Comparison of ENCODE assay signal across 8 cellular contexts in genomic region chr17:44829558-44830358, GRCh38. TPM values are rescaled to one million over a fixed set of nuclear protein-coding genes. Genes with fewer than 3 reads are reported as not detected.
DNase-seq lines count a peak whose midpoint lies in the region; ATAC-seq and TF ChIP-seq lines count a peak whose summit lies in the region.

Gene GJC1 (minus strand): TSS chr17:44830287. CDS start chr17:44805817, 24,470 bp downstream.

- DNase-seq in EL (peak; percentile 70), LHCN-M2 (ENCODE audit: low read depth) (peak; percentile 60), germinal center (ENCODE audit: low spot score) (peak; percentile 46), omental fat pad (ENCODE audit: low spot score) (no peak), dedifferentiated amniotic fluid mesenchymal stem cell (ENCODE audit: extremely low spot score) (no peak)
- DNase-seq in activated T-cell treated with anti-CD3 and anti-CD28 coated beads, Interleukin-2, amount 50 U/mL, for 1 hour = peak; percentile 37

- peak; percentile 68 for ATAC-seq in omental fat pad (ENCODE audit: low FRiP score)
- ATAC-seq in GM19452 (IDR thresholded peaks at IDR 0.05; ENCODE audit: unreplicated experiment) = no peak
- ATAC-seq in GM18519 (IDR thresholded peaks at IDR 0.05; ENCODE audit: low FRiP score, unreplicated experiment) = no peak

- TF ChIP-seq CTCF in omental fat pad (IDR thresholded peaks at IDR 0.05) = no peak

RNA-seq across cellular contexts. Expression of gene GJC1, which starts in this region (rescaled TPM):
- total RNA-seq in LHCN-M2 (2014; rRNA removed) (23.7 and 24.6 TPM in 2 replicates), omental fat pad (10 to 100 TPM in 3 of 4 donors, 1 to 10 TPM in 1; 7.4 to 32.3 (median 14.5) TPM)
- 18.9 TPM for polyA plus RNA-seq in LHCN-M2 (2012)

Comparison
In these comparisons a context has a peak if more than half of its experiments do, and no peak if none do; other contexts are left out.
1. DNase-seq: peak in EL (single experiment), LHCN-M2 (single experiment), activated T-cell treated with anti-CD3 and anti-CD28 coated beads, Interleukin-2, amount 50 U/mL, for 1 hour (single experiment) and germinal center (single experiment); none in omental fat pad (single experiment) and dedifferentiated amniotic fluid mesenchymal stem cell (single experiment).